9 cellular contexts compared by ENCODE assay signal in the genomic region with DNA sequence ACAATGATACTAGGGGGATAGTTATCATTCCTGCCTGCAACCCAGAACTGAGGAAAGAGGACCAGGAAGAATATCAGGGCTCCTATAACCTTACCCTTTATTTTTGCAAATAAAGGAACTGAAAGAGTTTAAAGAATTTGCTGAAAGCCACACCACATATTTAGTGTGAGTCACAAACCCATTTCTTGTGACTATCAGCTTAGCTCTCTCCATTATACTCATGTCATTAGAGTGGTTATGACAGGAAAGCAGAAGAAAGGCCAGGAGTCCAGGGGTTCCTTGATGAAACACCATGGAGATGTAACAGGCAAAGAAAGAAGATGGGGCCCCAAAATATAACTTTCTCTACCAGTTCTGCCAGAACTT.
DNase-seq lines count a peak whose midpoint lies in the region; ATAC-seq, FAIRE-seq and TF ChIP-seq lines count a peak whose summit lies in the region.
"Had no signal": no experiment of that assay in that cellular context is flagged by ENCODE, and none has a peak within 500 bp of the region (broad histone marks: within the 10 kb centered on the region; RNA-seq: fewer than 3 reads in every experiment).

No MANE protein-coding gene starts in this region.

- H3K9ac ChIP-seq in GM12878 (ENCODE audit: control insufficient read depth, insufficient read depth, low read length), result peak overlapping the region; percentile 48; the same call in 1 of the 2 replicates

- no peaks in the 10 kb centered on the region for H3K36me3 ChIP-seq in GM12878 (ENCODE audit: control insufficient read depth in 2 of 2, insufficient read depth in 2 of 2, low read length in 1 of 2)

- FAIRE-seq in GM12878 (lab: Jason Lieb, UNC), result peak; percentile 18

- in situ Hi-C loops in GM12878 (cut with MboI), result loop anchor here (5.0 kb wide), 1 partner anchor 155 kb away; no protein-coding TSS in a partner anchor

- H4K20me1 ChIP-seq in GM12878 (ENCODE audit: control insufficient read depth, insufficient read depth), result no peaks in the 10 kb centered on the region

- H3K27ac Mint-ChIP-seq in progenitor cell of endocrine pancreas, result no peak overlapping the region

- TF ChIP-seq CTCF in GM12865 (IDR thresholded peaks at IDR 0.05; ENCODE audit: insufficient read depth, low read depth, low read length, missing control alignments) (no peak), GM12878 (IDR thresholded peaks at IDR 0.05 in 2 of 3, conservative IDR thresholded peaks at IDR 0.05 in 1 of 3; ENCODE audit: control insufficient read depth in 2 of 3, extremely low read depth in 1 of 3, insufficient read depth in 1 of 3, low read depth in 3 of 3, low read length in 3 of 3) (no peak), progenitor cell of endocrine pancreas (IDR thresholded peaks at IDR 0.05; ENCODE audit: unreplicated experiment) (no peak)

- H3K4me1 Mint-ChIP-seq in progenitor cell of endocrine pancreas (ENCODE audit: low read depth), result no peaks in the 10 kb centered on the region

- H3K9me3 Mint-ChIP-seq in progenitor cell of endocrine pancreas (ENCODE audit: low read depth), result no peaks in the 10 kb centered on the region

- H3K36me3 Mint-ChIP-seq in progenitor cell of endocrine pancreas (ENCODE audit: insufficient read depth), result no peaks in the 10 kb centered on the region

- peak overlapping the region; percentile 78 for H3K4me2 ChIP-seq in GM12878 (ENCODE audit: control insufficient read depth, insufficient read depth)

- H3K9me3 ChIP-seq in GM12878 (replicated peaks; ENCODE audit: control insufficient read depth, insufficient read depth, low read length), result no peaks in the 10 kb centered on the region; the same call in 2 of the 3 replicates

- H3K4me3 ChIP-seq in GM12865 (ENCODE audit: low read depth, low read length) (peak overlapping the region; percentile 26; the same call in 1 of the 2 replicates), GM12878 (peak overlapping the region; percentile 26; the same call in 1 of the 2 replicates)

- no peak for TF ChIP-seq RAD21 in GM12878 (IDR thresholded peaks at IDR 0.05; ENCODE audit: insufficient read depth, low read depth, low read length)

- intact Hi-C loops in GM12878 (cut with micrococcal nuclease; ENCODE audit: unreplicated experiment), result loop anchor here (1.0 to 10.0 kb wide), 6 partner anchors 49 to 234 kb away; partner anchors contain the start of gene SAMSN1

- peaks cover 57% of the 10 kb centered on the region for H3K4me1 ChIP-seq in GM12878 (ENCODE audit: control insufficient read depth, insufficient read depth, low read length)

- POLR2A ChIA-PET in GM12878 (lab: Charles Lee), result interaction anchor here (1.0 to 2.8 kb wide), 11 partner anchors 11 to 236 kb away, joined by 3 to 16 read pairs (median 4); no protein-coding TSS in a partner anchor

- peak; percentile 41 to 89; a peak in 3 of 4 replicates for TF ChIP-seq EP300 in GM12878 (IDR thresholded peaks at IDR 0.05; ENCODE audit: borderline replicate concordance in 1 of 2, control insufficient read depth in 1 of 2, low read depth in 2 of 2, low read length in 2 of 2)

- H2AFZ ChIP-seq in GM12878 (ENCODE audit: control insufficient read depth, low read depth, low read length), result no peak overlapping the region

- DNase-seq in GM12865 (ENCODE audit: low read depth) (peak; percentile 81), GM12878 (ENCODE audit: low read depth, low spot score) (peak; percentile 71), progenitor cell of endocrine pancreas (ENCODE audit: low spot score, unreplicated experiment) (no peak), HuH-7 (ENCODE audit: low spot score) (no peak), NCI-H1092 treated with DMSO at 0.1 percent for 48 hours (lab: John Stamatoyannopoulos, UW) (no peak), COR-L47 (lab: John Stamatoyannopoulos, UW) (no peak)
- DNase-seq: NCI-H748 treated with DMSO at 0.1 percent for 48 hours had no signal

- H3K27me3 Mint-ChIP-seq in progenitor cell of endocrine pancreas, result no peaks in the 10 kb centered on the region

- H3K27me3 ChIP-seq in GM12878 (replicated peaks in 1 of 2; ENCODE audit: control insufficient read depth in 2 of 2, insufficient read depth in 2 of 2, low read length in 1 of 2), result no peaks in the 10 kb centered on the region

- ATAC-seq in GM21515 (IDR thresholded peaks at IDR 0.05; ENCODE audit: unreplicated experiment) (peak; percentile 53), HG03460 (IDR thresholded peaks at IDR 0.05; ENCODE audit: unreplicated experiment) (peak; percentile 55), GM12878 (peak; percentile 83)

- H3K79me2 ChIP-seq in GM12878 (ENCODE audit: control insufficient read depth, insufficient read depth, low read length), result no peaks in the 10 kb centered on the region

- CTCF ChIA-PET in GM12878 (lab: Yijun Ruan, JAX), result interaction anchor here (0.7 to 3.5 kb wide), 13 partner anchors 11 to 795 kb away, joined by 3 to 29 read pairs (median 3); no protein-coding TSS in a partner anchor

- RAD21 ChIA-PET in GM12878 (lab: Charles Lee; ENCODE audit: unreplicated experiment), result interaction anchor here (0.8 to 6.0 kb wide), 33 partner anchors 11 to 234 kb away, joined by 3 to 91 read pairs (median 6); no protein-coding TSS in a partner anchor

- no peak for TF ChIP-seq POLR2A in GM12878 (IDR thresholded peaks at IDR 0.05; ENCODE audit: low read depth, low read length)

- no peak overlapping the region for H3K4me3 Mint-ChIP-seq in progenitor cell of endocrine pancreas (ENCODE audit: low read depth)

- no TSS peak for BruUV-seq in GM12878 (replicated peaks; lab: Mats Ljungman, UMichigan)

- peak overlapping the region; percentile 88 for H3K27ac ChIP-seq in GM12878 (ENCODE audit: control insufficient read depth, insufficient read depth)

- SMC1A ChIA-PET in GM12878 (lab: Charles Lee; ENCODE audit: uncharacterized antibody, unreplicated experiment), result interaction anchor here (0.6 to 7.6 kb wide), 33 partner anchors 11 to 304 kb away, joined by 3 to 84 read pairs (median 6); partner anchors contain the start of gene HSPA13

TF ChIP-seq in GM12878, 131 proteins besides CTCF, POLR2A, EP300 and RAD21 (continues in another document):
- TF ChIP-seq ZNF217 (IDR thresholded peaks at IDR 0.05) (no peak), ESRRA (IDR thresholded peaks at IDR 0.05; ENCODE audit: low read length) (no peak), GATAD2B (conservative IDR thresholded peaks at IDR 0.05; ENCODE audit: low read depth) (no peak), POLR2AphosphoS2 (IDR thresholded peaks at IDR 0.05; ENCODE audit: low read depth, low read length) (no peak), SUZ12 (IDR thresholded peaks at IDR 0.05; ENCODE audit: unreplicated experiment) (no peak), HSF1 (IDR thresholded peaks at IDR 0.05; ENCODE audit: low read depth, low read length) (no peak), RBBP5 (conservative IDR thresholded peaks at IDR 0.05) (no peak), CEBPB (IDR thresholded peaks at IDR 0.05; ENCODE audit: borderline replicate concordance in 1 of 2, low read depth in 2 of 2, low read length in 2 of 2) (0 out of 4 replicates have a peak, but pooled peaks of 1 of the 2 experiments have one; percentile 8), EED (IDR thresholded peaks at IDR 0.05; ENCODE audit: low read depth) (0 out of 2 replicates have a peak, but pooled peaks have one; percentile 15)
- TF ChIP-seq, protein P1, sequence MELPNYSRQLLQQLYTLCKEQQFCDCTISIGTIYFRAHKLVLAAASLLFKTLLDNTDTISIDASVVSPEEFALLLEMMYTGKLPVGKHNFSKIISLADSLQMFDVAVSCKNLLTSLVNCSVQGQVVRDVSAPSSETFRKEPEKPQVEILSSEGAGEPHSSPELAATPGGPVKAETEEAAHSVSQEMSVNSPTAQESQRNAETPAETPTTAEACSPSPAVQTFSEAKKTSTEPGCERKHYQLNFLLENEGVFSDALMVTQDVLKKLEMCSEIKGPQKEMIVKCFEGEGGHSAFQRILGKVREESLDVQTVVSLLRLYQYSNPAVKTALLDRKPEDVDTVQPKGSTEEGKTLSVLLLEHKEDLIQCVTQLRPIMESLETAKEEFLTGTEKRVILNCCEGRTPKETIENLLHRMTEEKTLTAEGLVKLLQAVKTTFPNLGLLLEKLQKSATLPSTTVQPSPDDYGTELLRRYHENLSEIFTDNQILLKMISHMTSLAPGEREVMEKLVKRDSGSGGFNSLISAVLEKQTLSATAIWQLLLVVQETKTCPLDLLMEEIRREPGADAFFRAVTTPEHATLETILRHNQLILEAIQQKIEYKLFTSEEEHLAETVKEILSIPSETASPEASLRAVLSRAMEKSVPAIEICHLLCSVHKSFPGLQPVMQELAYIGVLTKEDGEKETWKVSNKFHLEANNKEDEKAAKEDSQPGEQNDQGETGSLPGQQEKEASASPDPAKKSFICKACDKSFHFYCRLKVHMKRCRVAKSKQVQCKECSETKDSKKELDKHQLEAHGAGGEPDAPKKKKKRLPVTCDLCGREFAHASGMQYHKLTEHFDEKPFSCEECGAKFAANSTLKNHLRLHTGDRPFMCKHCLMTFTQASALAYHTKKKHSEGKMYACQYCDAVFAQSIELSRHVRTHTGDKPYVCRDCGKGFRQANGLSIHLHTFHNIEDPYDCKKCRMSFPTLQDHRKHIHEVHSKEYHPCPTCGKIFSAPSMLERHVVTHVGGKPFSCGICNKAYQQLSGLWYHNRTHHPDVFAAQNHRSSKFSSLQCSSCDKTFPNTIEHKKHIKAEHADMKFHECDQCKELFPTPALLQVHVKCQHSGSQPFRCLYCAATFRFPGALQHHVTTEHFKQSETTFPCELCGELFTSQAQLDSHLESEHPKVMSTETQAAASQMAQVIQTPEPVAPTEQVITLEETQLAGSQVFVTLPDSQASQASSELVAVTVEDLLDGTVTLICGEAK (IDR thresholded peaks at IDR 0.05; ENCODE audit: borderline replicate concordance), result no peak

Comparison
In these comparisons a context has a peak if more than half of its experiments do, and no peak if none do; other contexts are left out.
1. DNase-seq: peak in GM12865 (single experiment) and GM12878 (single experiment); none in progenitor cell of endocrine pancreas (single experiment), HuH-7 (single experiment), NCI-H1092 treated with DMSO at 0.1 percent for 48 hours (single experiment) and COR-L47 (single experiment).
2. Peak in every context shown above with its lines, with median percentiles within 50 percentile points of each other: ATAC-seq.